In genomic region chr2:81436256-81436655, GRCh38 we compare ENCODE assay signal across 27 cellular contexts.
A peak's percentile ranks its signal among the peaks of the same experiment; 100 is the strongest.
DNase-seq lines count a peak whose midpoint lies in the region; ATAC-seq, FAIRE-seq and TF ChIP-seq lines count a peak whose summit lies in the region.
"Had no signal": no experiment of that assay in that cellular context is flagged by ENCODE, and none has a peak within 500 bp of the region (broad histone marks: within the 10 kb centered on the region; RNA-seq: fewer than 3 reads in every experiment).

No MANE protein-coding gene starts in this region.

- peak; percentile 1 for DNase-seq in Daoy (ENCODE audit: low read depth)
- peak; percentile 39 for DNase-seq in M059J (ENCODE audit: low read depth)
- DNase-seq in SW480 (ENCODE audit: low spot score) = peak; percentile 52
- peak; percentile 57 for DNase-seq in kidney tubule cell (ENCODE audit: low spot score)
- DNase-seq in HTR-8/SVneo (ENCODE audit: insufficient read length, low spot score) = no peak
- DNase-seq in NCI-H510A treated with DMSO at 0.1 percent for 48 hours (lab: John Stamatoyannopoulos, UW) = no peak
- DNase-seq: Caco-2; CD4-positive, alpha-beta memory T cell; DMS 273 treated with DMSO at 0.1 percent for 48 hours; DMS79; HCEC 1CT; IMR-90; KG1; NCI-H1092; NCI-H1436 treated with DMSO at 0.1 percent for 48 hours; NCI-H187 treated with DMSO at 0.1 percent for 48 hours; NCI-H2107; NCI-H69; SJCRH30; T-helper 9 cell had no signal

- no peak for ATAC-seq in gastroesophageal sphincter
- ATAC-seq in HG02938 (IDR thresholded peaks at IDR 0.05; ENCODE audit: unreplicated experiment) = no peak
- ATAC-seq: Right ventricle myocardium inferior had no signal

- FAIRE-seq in HTR-8/SVneo (lab: Jason Lieb, UNC) = no peak
- FAIRE-seq: GM12892, GM19239, H1, RCC 7860 had no signal

- TF ChIP-seq CTCF in gastroesophageal sphincter (IDR thresholded peaks at IDR 0.05) = no peak

- H3K9me3 ChIP-seq in gastroesophageal sphincter = no peaks in the 10 kb centered on the region
- H3K9me3 ChIP-seq: Caco-2, SJCRH30 had no signal

- no peaks in the 10 kb centered on the region for H3K27me3 ChIP-seq in gastroesophageal sphincter

- 29 to 37% methylated on average over 6 of the region's 6 CpGs for WGBS in gastroesophageal sphincter (ENCODE audit: low coverage in 1 of 2), 2 donors

- no peaks in the 10 kb centered on the region for H3K36me3 ChIP-seq in gastroesophageal sphincter
- H3K36me3 ChIP-seq: SJCRH30 had no signal

- TF ChIP-seq EP300 in gastroesophageal sphincter (IDR thresholded peaks at IDR 0.05) = no peak

- no peak for TF ChIP-seq POLR2A in gastroesophageal sphincter (IDR thresholded peaks at IDR 0.05)

- H3K4me1 ChIP-seq in gastroesophageal sphincter = no peaks in the 10 kb centered on the region
- H3K4me1 ChIP-seq: Caco-2, SJCRH30 had no signal

- H3K27ac ChIP-seq in gastroesophageal sphincter = no peak overlapping the region
- H3K27ac ChIP-seq: SJCRH30 had no signal

- no peak overlapping the region for H3K4me3 ChIP-seq in gastroesophageal sphincter
- H3K4me3 ChIP-seq: SJCRH30 had no signal

Comparison
In these comparisons a context has a peak if more than half of its experiments do, and no peak if none do; other contexts are left out.
1. DNase-seq: peak in Daoy (single experiment), M059J (single experiment), SW480 (single experiment) and kidney tubule cell (single experiment); none in HTR-8/SVneo (single experiment) and NCI-H510A treated with DMSO at 0.1 percent for 48 hours (single experiment).